Comparison of ENCODE assay signal across 14 cellular contexts in genomic region chr5:58127486-58128220, GRCh38.
DNase-seq lines count a peak whose midpoint lies in the region; ATAC-seq, FAIRE-seq and TF ChIP-seq lines count a peak whose summit lies in the region.
"Had no signal": no experiment of that assay in that cellular context is flagged by ENCODE, and none has a peak within 500 bp of the region (broad histone marks: within the 10 kb centered on the region; RNA-seq: fewer than 3 reads in every experiment).

No MANE protein-coding gene starts in this region.

- H3K27ac ChIP-seq in left ventricle myocardium inferior (replicated peaks), result peak overlapping the region; percentile 71
- peak overlapping the region; percentile 49 to 81 (median 65) for H3K27ac ChIP-seq in pancreas
- no peak overlapping the region for H3K27ac ChIP-seq in adrenal gland

- ATAC-seq in pancreas, result peak; percentile 66 to 80 (median 78)
- ATAC-seq in GM21529 (IDR thresholded peaks at IDR 0.05; ENCODE audit: unreplicated experiment), result no peak
- no peak for ATAC-seq in GM18519 (IDR thresholded peaks at IDR 0.05; ENCODE audit: low FRiP score, unreplicated experiment)
- no peak for ATAC-seq in GM21825 (IDR thresholded peaks at IDR 0.05; ENCODE audit: unreplicated experiment)

- no peak for FAIRE-seq in pancreas (lab: Jason Lieb, UNC)

- DNase-seq in DMS53 treated with DMSO at 0.1 percent for 48 hours (lab: John Stamatoyannopoulos, UW; ENCODE audit: unreplicated experiment) (peak; percentile 57), astrocyte of the hippocampus (ENCODE audit: low read depth, low spot score) (peak; percentile 36), left ventricle myocardium inferior (no peak), pancreas (peak in 3 of 6 donors; percentile 16 to 28 (median 22)), adrenal gland (no peak)
- DNase-seq: activated CD4-positive, alpha-beta T cell treated with anti-CD3 and anti-CD28 coated beads, Interleukin-2, amount 10 ng/mL, durations not matched to agents 24 days and 14 days; activated T-cell treated with anti-CD3 and anti-CD28 coated beads, Interleukin-2, amount 50 U/mL, for 1 hour; cortex of kidney; esophagus squamous epithelium; nucleus accumbens; stimulated activated CD4-positive, alpha-beta T cell treated with anti-CD3 and anti-CD28 coated beads, Interleukin-12 subunit alpha, Interleukin-12 subunit beta, amount 100 ng/mL, for 4 hours had no signal

- H3K27me3 ChIP-seq in left ventricle myocardium inferior (ENCODE audit: low read depth), result no peaks in the 10 kb centered on the region
- no peaks in the 10 kb centered on the region for H3K27me3 ChIP-seq in pancreas
- no peaks in the 10 kb centered on the region for H3K27me3 ChIP-seq in adrenal gland
- H3K27me3 ChIP-seq: esophagus squamous epithelium had no signal

- TF ChIP-seq POLR2A in adrenal gland (IDR thresholded peaks at IDR 0.05), result no peak

- peaks cover 30% of the 10 kb centered on the region for H3K4me1 ChIP-seq in left ventricle myocardium inferior
- H3K4me1 ChIP-seq in pancreas, result peaks cover 15 to 25% (median 17%) of the 10 kb centered on the region in 3 donors
- no peaks in the 10 kb centered on the region for H3K4me1 ChIP-seq in adrenal gland (replicated peaks in 1 of 2)

- WGBS in pancreas, 2 donors, result 8 to 13% methylated on average over 11 of the region's 11 CpGs
- WGBS in adrenal gland, 4 donors, result 65 to 78% (median 71%) methylated on average over 11 of the region's 11 CpGs

- intact Hi-C loops in left ventricle myocardium inferior (cut with micrococcal nuclease), result no loop called here
- intact Hi-C loops in pancreas (cut with DNase I), result no loop called here
- intact Hi-C loops in adrenal gland (cut with DNase I), result no loop called here

- H3K36me3 ChIP-seq in left ventricle myocardium inferior (no peaks in the 10 kb centered on the region), pancreas (no peaks in the 10 kb centered on the region), adrenal gland (replicated peaks in 1 of 2) (no peaks in the 10 kb centered on the region)
- H3K36me3 ChIP-seq: esophagus squamous epithelium had no signal

- no peaks in the 10 kb centered on the region for H3K9me3 ChIP-seq in left ventricle myocardium inferior (replicated peaks)
- H3K9me3 ChIP-seq in pancreas, result no peaks in the 10 kb centered on the region
- no peaks in the 10 kb centered on the region for H3K9me3 ChIP-seq in adrenal gland (replicated peaks in 1 of 3)
- H3K9me3 ChIP-seq: esophagus squamous epithelium had no signal

- H3K4me3 ChIP-seq in left ventricle myocardium inferior (peak overlapping the region; percentile 3), pancreas (peak overlapping the region in 2 of 4 donors; percentile 4 to 10), adrenal gland (no peak overlapping the region)
- H3K4me3 ChIP-seq: esophagus squamous epithelium had no signal

- TF ChIP-seq CTCF in left ventricle myocardium inferior (IDR thresholded peaks at IDR 0.05; ENCODE audit: borderline replicate concordance) (no peak), pancreas (IDR thresholded peaks at IDR 0.05) (no peak), adrenal gland (IDR thresholded peaks at IDR 0.05) (no peak)

Comparison
In these comparisons a context has a peak if more than half of its experiments do, and no peak if none do; other contexts are left out.
1. DNase-seq: peak in DMS53 treated with DMSO at 0.1 percent for 48 hours (single experiment) and astrocyte of the hippocampus (single experiment); none in left ventricle myocardium inferior (single experiment) and adrenal gland (0 of 7).
2. H3K27ac ChIP-seq: peak in left ventricle myocardium inferior (single experiment) and pancreas (4 of 4); none in adrenal gland (0 of 5).
3. ATAC-seq: peak in pancreas (4 of 4); none in GM21529 (single experiment), GM18519 (single experiment) and GM21825 (single experiment).